In genomic region chr14:104883681-104884361, GRCh38 we compare ENCODE assay signal across 26 cellular contexts. TPM values are rescaled to one million over a fixed set of nuclear protein-coding genes. Genes with fewer than 3 reads are reported as not detected.
A peak's percentile ranks its signal among the peaks of the same experiment; 100 is the strongest.
DNase-seq lines count a peak whose midpoint lies in the region; ATAC-seq and TF ChIP-seq lines count a peak whose summit lies in the region.
"Had no signal": no experiment of that assay in that cellular context is flagged by ENCODE, and none has a peak within 500 bp of the region (broad histone marks: within the 10 kb centered on the region; RNA-seq: fewer than 3 reads in every experiment).

No MANE protein-coding gene starts in this region.

- H4K20me1 ChIP-seq in mammary epithelial cell (ENCODE audit: insufficient read depth, low read length) = no peaks in the 10 kb centered on the region

- TF ChIP-seq CTCF in mammary epithelial cell (conservative IDR thresholded peaks at IDR 0.05 in 1 of 2, IDR thresholded peaks at IDR 0.05 in 1 of 2; ENCODE audit: extremely low read depth in 1 of 2, insufficient read depth in 1 of 2, low read depth in 1 of 2, low read length in 2 of 2) = no peak
- no peak for TF ChIP-seq CTCF in WERI-Rb-1 (IDR thresholded peaks at IDR 0.05; ENCODE audit: low read depth, low read length)

- H3K79me2 ChIP-seq in mammary epithelial cell (ENCODE audit: insufficient read depth, low read length) = peaks cover 50% of the 10 kb centered on the region

- H3K9me3 ChIP-seq in mammary epithelial cell (replicated peaks; ENCODE audit: insufficient read depth, low read length) = no peaks in the 10 kb centered on the region
- H3K9me3 ChIP-seq in WERI-Rb-1 (ENCODE audit: severe bottlenecking) = no peaks in the 10 kb centered on the region
- H3K9me3 ChIP-seq: esophagus squamous epithelium, right lobe of liver, stomach, thyroid gland, uterus had no signal

- peaks cover 14% of the 10 kb centered on the region for H3K4me1 ChIP-seq in mammary epithelial cell (ENCODE audit: insufficient read depth, low read length)
- H3K4me1 ChIP-seq: foreskin keratinocyte, right lobe of liver, thyroid gland, uterus had no signal

- ATAC-seq in Right ventricle myocardium superior (ENCODE audit: poor library complexity) (no peak), left colon (no peak), HG02610 (IDR thresholded peaks at IDR 0.05; ENCODE audit: unreplicated experiment) (no peak), GM21390 (IDR thresholded peaks at IDR 0.05; ENCODE audit: unreplicated experiment) (no peak)
- ATAC-seq: activated T-cell treated with anti-CD3 and anti-CD28 coated beads, Interleukin-2, amount 50 U/mL, for 72 hours; foreskin keratinocyte; right lobe of liver had no signal

- DNase-seq in Right ventricle myocardium superior (peak; percentile 38), cardiac septum (ENCODE audit: low spot score) (no peak), mammary epithelial cell (no peak), left colon (peak; percentile 3 to 21), WERI-Rb-1 (no peak)
- DNase-seq: activated naive CD4-positive, alpha-beta T cell treated with anti-CD3 and anti-CD28 coated beads for 36 hours; activated T-cell treated with anti-CD3 and anti-CD28 coated beads, Interleukin-2, amount 50 U/mL, for 72 hours; EL; esophagus squamous epithelium; foreskin keratinocyte; Kasumi-1; NCI-H1417 treated with DMSO at 0.1 percent for 48 hours; NCI-H2029 treated with DMSO at 0.1 percent for 48 hours; NCI-H2227 treated with DMSO at 0.1 percent for 48 hours; NCI-H69; PC-9; SIG-M5; stimulated activated CD4-positive, alpha-beta T cell treated with anti-CD3 and anti-CD28 coated beads, Interleukin-2, amount 100 ng/mL, for 48 hours; stomach; thyroid gland had no signal

- no peak overlapping the region for H2AFZ ChIP-seq in mammary epithelial cell (ENCODE audit: low read depth, low read length)
- H2AFZ ChIP-seq: PC-9 had no signal

- 98% methylated on average over 22 of the region's 49 CpGs for WGBS in mammary epithelial cell (ENCODE audit: low coverage, missing lambda C conversion rate)

- no peak overlapping the region for H3K9ac ChIP-seq in mammary epithelial cell (ENCODE audit: insufficient read depth, low read length)

- no peak overlapping the region for H3K4me2 ChIP-seq in mammary epithelial cell (ENCODE audit: insufficient read depth, low read depth, low read length)
- H3K4me2 ChIP-seq: PC-9 had no signal

- H3K4me3 ChIP-seq in mammary epithelial cell (replicated peaks in 1 of 3; ENCODE audit: insufficient read depth in 1 of 3, low read depth in 2 of 3, low read length in 3 of 3) (no peak overlapping the region), WERI-Rb-1 (ENCODE audit: low read depth, low read length) (no peak overlapping the region)
- H3K4me3 ChIP-seq: dorsolateral prefrontal cortex, esophagus squamous epithelium, PC-9, right lobe of liver, stomach, thyroid gland, uterus had no signal

- CTCF ChIA-PET in mammary epithelial cell (lab: Charles Lee; ENCODE audit: low non-redundant PET) = no interaction called here

- BruUV-seq in mammary epithelial cell (replicated peaks; lab: Mats Ljungman, UMichigan) = TSS peak; percentile 18

- no peak overlapping the region for H3K27ac ChIP-seq in mammary epithelial cell (ENCODE audit: insufficient read depth, low read depth, low read length)
- H3K27ac ChIP-seq in WERI-Rb-1 = no peak overlapping the region
- H3K27ac ChIP-seq: dorsolateral prefrontal cortex, foreskin keratinocyte, PC-9, right lobe of liver, stomach, thyroid gland, uterus had no signal

- dilution Hi-C loops in mammary epithelial cell (cut with HindIII; ENCODE audit: low sequenced_read_pairs) = loop anchor here (10.0 kb wide), 1 partner anchor 171 kb away; no protein-coding TSS in a partner anchor

- in situ Hi-C loops in mammary epithelial cell (cut with MboI; ENCODE audit: low sequenced_read_pairs in 2 of 2) = no loop called here

- H3K36me3 ChIP-seq in mammary epithelial cell (ENCODE audit: insufficient read depth, low read length) (peaks cover 27% of the 10 kb centered on the region), WERI-Rb-1 (peaks cover 38% of the 10 kb centered on the region)
- H3K36me3 ChIP-seq: uterus had no signal

- H3K27me3 ChIP-seq in mammary epithelial cell (ENCODE audit: insufficient read depth, low read length) (no peaks in the 10 kb centered on the region), WERI-Rb-1 (ENCODE audit: insufficient read depth, low read depth, severe bottlenecking) (no peaks in the 10 kb centered on the region)
- H3K27me3 ChIP-seq: dorsolateral prefrontal cortex, esophagus squamous epithelium, foreskin keratinocyte, right lobe of liver, stomach, thyroid gland, uterus had no signal

- intact Hi-C loops in Right ventricle myocardium superior (cut with DNase I) = no loop called here
- intact Hi-C loops in cardiac septum (cut with DNase I) = no loop called here
- intact Hi-C loops in mammary epithelial cell (cut with micrococcal nuclease) = loop anchor here (5.0 kb wide), 1 partner anchor 117 kb away; no protein-coding TSS in a partner anchor
- intact Hi-C loops in left colon (cut with DNase I, micrococcal nuclease) = no loop called here

RNA-seq across cellular contexts. Expression of gene CEP170B, which starts 18.8 kb away (rescaled TPM):
- total RNA-seq in Right ventricle myocardium superior (9.5 TPM), cardiac septum (19.2 TPM), mammary epithelial cell (10 to 100 TPM; 61.3 to 91.4 TPM), left colon (10 to 100 TPM; 76.4 to 89.3 TPM)
- polyA plus RNA-seq in mammary epithelial cell = 23.1 TPM
- 12.0 TPM for polyA minus RNA-seq in mammary epithelial cell

RNA-seq across cellular contexts. Expression of gene PLD4, which starts 40.9 kb away (rescaled TPM):
- 0.13 TPM for total RNA-seq in Right ventricle myocardium superior
- 0.51 TPM for total RNA-seq in cardiac septum
- total RNA-seq in mammary epithelial cell = under 1 TPM in 1 of 2 donors, not detected in 1; 0.09 TPM
- polyA plus RNA-seq in mammary epithelial cell = 0.01 TPM
- polyA minus RNA-seq in mammary epithelial cell = not detected
- 1 to 10 TPM in 1 of 2 donors, not detected in 1; 2.2 TPM for total RNA-seq in left colon
- total RNA-seq: activated naive CD4-positive, alpha-beta T cell treated with anti-CD3 and anti-CD28 coated beads for 36 hours; foreskin keratinocyte; H1; PC-9 had no signal

Comparison
In these comparisons a context has a peak if more than half of its experiments do, and no peak if none do; other contexts are left out.
1. DNase-seq: peak in Right ventricle myocardium superior (single experiment) and left colon (2 of 2); none in cardiac septum (single experiment), mammary epithelial cell (single experiment) and WERI-Rb-1 (single experiment).